ENCODE assay signal across 1 cellular context in genomic region chr12:55017421-55017820, GRCh38.
TF ChIP-seq lines count a peak whose summit lies in the region.

No MANE protein-coding gene starts in this region.

TF ChIP-seq in H1, 55 proteins besides CTCF, POLR2A, EP300 and RAD21:
- TF ChIP-seq ZNF274 (IDR thresholded peaks at IDR 0.05; ENCODE audit: borderline replicate concordance, extremely low read depth, low read length): no peak
- no peak for TF ChIP-seq CEBPB (IDR thresholded peaks at IDR 0.05; ENCODE audit: low read depth, low read length)
- no peak for TF ChIP-seq EZH2 (IDR thresholded peaks at IDR 0.05; ENCODE audit: low read depth, low read length, severe bottlenecking)
- TF ChIP-seq TCF12 (IDR thresholded peaks at IDR 0.05; ENCODE audit: low read depth, low read length): no peak
- TF ChIP-seq TBP (IDR thresholded peaks at IDR 0.05; ENCODE audit: low read depth, low read length): no peak
- no peak for TF ChIP-seq NANOG (IDR thresholded peaks at IDR 0.05; ENCODE audit: insufficient read depth, low read depth, low read length, poor library complexity, severe bottlenecking)
- TF ChIP-seq RBBP5 (IDR thresholded peaks at IDR 0.05; ENCODE audit: borderline replicate concordance, low read depth, low read length): no peak
- no peak for TF ChIP-seq CTBP2 (IDR thresholded peaks at IDR 0.05; ENCODE audit: borderline replicate concordance, insufficient read depth, insufficient read length, low read length)
- no peak for TF ChIP-seq FOSL1 (IDR thresholded peaks at IDR 0.05; ENCODE audit: insufficient read depth, low read depth, low read length)
- no peak for TF ChIP-seq ATF3 (IDR thresholded peaks at IDR 0.05; ENCODE audit: insufficient read depth, low read depth, low read length)
- TF ChIP-seq MAX (IDR thresholded peaks at IDR 0.05): no peak
- TF ChIP-seq NRF1 (IDR thresholded peaks at IDR 0.05; ENCODE audit: low read depth, low read length): no peak
- TF ChIP-seq RFX5 (IDR thresholded peaks at IDR 0.05; ENCODE audit: borderline replicate concordance, low read depth, low read length): no peak
- TF ChIP-seq TEAD4 (IDR thresholded peaks at IDR 0.05; ENCODE audit: low read depth, low read length): no peak
- TF ChIP-seq SIX5 (IDR thresholded peaks at IDR 0.05; ENCODE audit: low read depth, low read length): no peak
- no peak for TF ChIP-seq HDAC6 (IDR thresholded peaks at IDR 0.05; ENCODE audit: low read depth, low read length)
- TF ChIP-seq ASH2L (IDR thresholded peaks at IDR 0.05; ENCODE audit: low read length): no peak
- no peak for TF ChIP-seq RXRA (IDR thresholded peaks at IDR 0.05; ENCODE audit: insufficient read depth, low read depth, low read length)
- TF ChIP-seq RNF2 (IDR thresholded peaks at IDR 0.05; ENCODE audit: borderline replicate concordance, low read depth, low read length, missing control alignments, poor library complexity, severe bottlenecking): no peak
TF ChIP-seq in H1: peak in this region for 0.
